In the genomic region with DNA sequence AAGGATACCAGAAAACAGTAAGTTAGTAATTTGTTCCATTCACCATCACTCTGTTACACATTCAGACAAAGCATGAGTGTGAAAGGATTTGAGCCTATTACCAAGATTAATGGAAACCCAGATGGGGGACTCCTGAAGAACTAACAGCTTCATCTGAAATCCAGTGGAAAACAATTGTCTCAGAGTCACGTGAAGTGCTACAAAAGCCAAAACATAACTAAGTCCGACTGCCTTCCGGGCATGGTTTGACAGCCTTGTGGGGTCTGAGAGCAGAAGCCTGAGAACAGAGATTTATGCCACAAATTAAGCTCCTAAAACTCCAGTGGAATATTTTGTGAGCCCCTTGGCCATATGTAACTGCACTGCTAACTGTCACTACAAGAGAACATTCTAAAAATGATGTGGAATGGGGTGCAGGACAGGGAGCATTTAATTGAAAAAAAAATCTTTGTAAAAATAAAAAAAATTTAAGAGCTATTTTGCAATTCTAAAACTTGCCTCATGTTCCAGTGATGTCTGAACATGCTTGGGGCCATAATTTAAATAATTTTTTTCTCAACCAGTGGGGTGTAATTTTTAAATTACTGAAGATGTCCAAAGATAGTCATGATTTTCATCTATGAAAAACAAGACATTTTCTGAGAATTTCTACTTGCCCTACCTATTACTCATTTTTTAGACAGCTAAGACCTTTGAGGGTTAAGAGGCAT, we compare ENCODE assay signal across 2 cellular contexts.
TF ChIP-seq lines count a peak whose summit lies in the region.

No MANE protein-coding gene starts in this region.

TF ChIP-seq in SK-N-SH, 30 proteins besides CTCF, POLR2A, EP300 and RAD21:
- TF ChIP-seq, protein P1, sequence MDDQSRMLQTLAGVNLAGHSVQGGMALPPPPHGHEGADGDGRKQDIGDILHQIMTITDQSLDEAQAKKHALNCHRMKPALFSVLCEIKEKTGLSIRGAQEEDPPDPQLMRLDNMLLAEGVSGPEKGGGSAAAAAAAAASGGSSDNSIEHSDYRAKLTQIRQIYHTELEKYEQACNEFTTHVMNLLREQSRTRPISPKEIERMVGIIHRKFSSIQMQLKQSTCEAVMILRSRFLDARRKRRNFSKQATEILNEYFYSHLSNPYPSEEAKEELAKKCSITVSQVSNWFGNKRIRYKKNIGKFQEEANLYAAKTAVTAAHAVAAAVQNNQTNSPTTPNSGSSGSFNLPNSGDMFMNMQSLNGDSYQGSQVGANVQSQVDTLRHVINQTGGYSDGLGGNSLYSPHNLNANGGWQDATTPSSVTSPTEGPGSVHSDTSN (IDR thresholded peaks at IDR 0.05) = peak; percentile 37; the same call in 1 of the 2 replicates
- TF ChIP-seq GABPA (IDR thresholded peaks at IDR 0.05; ENCODE audit: low read depth) (no peak), SIN3A (IDR thresholded peaks at IDR 0.05; ENCODE audit: borderline replicate concordance, low read depth, low read length) (no peak), ELF1 (IDR thresholded peaks at IDR 0.05) (no peak), FOXJ3 (CRISPR knock-in tag; IDR thresholded peaks at IDR 0.05) (no peak), YY1 (IDR thresholded peaks at IDR 0.05; ENCODE audit: low read depth) (no peak), GATA2 (CRISPR knock-in tag; IDR thresholded peaks at IDR 0.05) (no peak), RFX5 (IDR thresholded peaks at IDR 0.05; ENCODE audit: low read length) (no peak)

TF ChIP-seq in SK-N-SH treated with all-trans-retinoic acid at 6 μM for 48 hours, 23 proteins besides CTCF, POLR2A, EP300 and RAD21:
- no peak for TF ChIP-seq CSDC2 (CRISPR knock-in tag; IDR thresholded peaks at IDR 0.05)
